23 cellular contexts compared by ENCODE assay signal in genomic region chr15:100348578-100348977, GRCh38. TPM values are rescaled to one million over a fixed set of nuclear protein-coding genes. Genes with fewer than 3 reads are reported as not detected.
DNase-seq lines count a peak whose midpoint lies in the region; ATAC-seq and TF ChIP-seq lines count a peak whose summit lies in the region.
"Had no signal": no experiment of that assay in that cellular context is flagged by ENCODE, and none has a peak within 500 bp of the region (broad histone marks: within the 10 kb centered on the region; RNA-seq: fewer than 3 reads in every experiment).

No MANE protein-coding gene starts in this region.

- H3K9me3 Mint-ChIP-seq in CD4-positive, alpha-beta T cell = no peaks in the 10 kb centered on the region
- no peaks in the 10 kb centered on the region for H3K9me3 Mint-ChIP-seq in natural killer cell treated with Interleukin-12 subunit alpha and Interleukin-12 subunit beta and Interleukin-15 and Interleukin-18, amount 100 ng/mL, for 72 hours
- H3K9me3 Mint-ChIP-seq: activated naive CD4-positive, alpha-beta T cell treated with anti-CD3 and anti-CD28 coated beads for 36 hours; activated T-cell treated with anti-CD3 and anti-CD28 coated beads, Interleukin-2, amount 50 U/mL, for 4 hours; effector memory CD8-positive, alpha-beta T cell had no signal

- no peak overlapping the region for H3K27ac ChIP-seq in CD4-positive, alpha-beta T cell (ENCODE audit: low read depth, low read length)
- H3K27ac ChIP-seq in thyroid gland = no peak overlapping the region
- H3K27ac ChIP-seq: BLaER1 had no signal

- H3K27me3 ChIP-seq in CD4-positive, alpha-beta T cell (ENCODE audit: control insufficient read depth, insufficient read depth, low read length) = peaks cover 8% of the 10 kb centered on the region
- no peaks in the 10 kb centered on the region for H3K27me3 ChIP-seq in thyroid gland
- H3K27me3 ChIP-seq: MG63, pancreas had no signal

- H3K4me3 ChIP-seq in epithelial cell of esophagus (ENCODE audit: low read length) (no peak overlapping the region), thyroid gland (replicated peaks in 1 of 3) (no peak overlapping the region)
- H3K4me3 ChIP-seq: BLaER1, K562, MG63 had no signal

- intact Hi-C loops in CD4-positive, alpha-beta T cell (cut with DNase I, micrococcal nuclease) = loop anchor here in 1 of 2 experiments (5.0 to 10.0 kb wide), 5 partner anchors 256 to 1096 kb away; partner anchors contain the start of genes ASB7, LINS1, LRRC28 and LYSMD4
- intact Hi-C loops in thyroid gland (cut with DNase I) = loop anchor here (10.0 kb wide), 2 partner anchors 216 to 256 kb away; partner anchors contain the start of genes ASB7 and LINS1

- H3K36me3 Mint-ChIP-seq in CD4-positive, alpha-beta T cell (ENCODE audit: low read depth) = no peaks in the 10 kb centered on the region
- no peaks in the 10 kb centered on the region for H3K36me3 Mint-ChIP-seq in natural killer cell treated with Interleukin-12 subunit alpha and Interleukin-12 subunit beta and Interleukin-15 and Interleukin-18, amount 100 ng/mL, for 72 hours

- peaks cover 10 to 12% of the 10 kb centered on the region in 2 donors for H3K4me1 ChIP-seq in thyroid gland

- POLR2A ChIA-PET in CD4-positive, alpha-beta T cell (lab: Charles Lee) = interaction anchor here (1.5 to 2.8 kb wide), 4 partner anchors 10 to 254 kb away, joined by 7 to 29 read pairs (median 18); partner anchors contain the start of genes ASB7 and LINS1

- no peak for TF ChIP-seq CTCF in CD4-positive, alpha-beta T cell (IDR thresholded peaks at IDR 0.05)
- TF ChIP-seq CTCF in epithelial cell of esophagus (IDR thresholded peaks at IDR 0.05; ENCODE audit: insufficient read depth, low read depth, low read length, missing control alignments) (no peak), thyroid gland (IDR thresholded peaks at IDR 0.05) (no peak)

- peak overlapping the region; percentile 67 for H3K4me3 Mint-ChIP-seq in CD4-positive, alpha-beta T cell
- H3K4me3 Mint-ChIP-seq in natural killer cell treated with Interleukin-12 subunit alpha and Interleukin-12 subunit beta and Interleukin-15 and Interleukin-18, amount 100 ng/mL, for 72 hours = peak overlapping the region; percentile 24
- H3K4me3 Mint-ChIP-seq: activated naive CD4-positive, alpha-beta T cell treated with anti-CD3 and anti-CD28 coated beads for 36 hours; HFFc6 had no signal

- no peak for TF ChIP-seq POLR2A in thyroid gland (IDR thresholded peaks at IDR 0.05)

- CTCF ChIA-PET in CD4-positive, alpha-beta T cell (lab: Charles Lee) = interaction anchor here (0.7 to 2.9 kb wide), 3 partner anchors 302 to 659 kb away, joined by 3 to 24 read pairs (median 16); no protein-coding TSS in a partner anchor

- no peaks in the 10 kb centered on the region for H3K9me3 ChIP-seq in CD4-positive, alpha-beta T cell (ENCODE audit: control insufficient read depth, low read length)
- H3K9me3 ChIP-seq in thyroid gland = no peaks in the 10 kb centered on the region
- H3K9me3 ChIP-seq: pancreas had no signal

- 97 to 98% methylated on average over 8 of the region's 8 CpGs for WGBS in thyroid gland, 2 donors

- peaks cover 21% of the 10 kb centered on the region for H3K27me3 Mint-ChIP-seq in CD4-positive, alpha-beta T cell
- peaks cover 0 to 14% of the 10 kb centered on the region in 2 donors for H3K27me3 Mint-ChIP-seq in natural killer cell treated with Interleukin-12 subunit alpha and Interleukin-12 subunit beta and Interleukin-15 and Interleukin-18, amount 100 ng/mL, for 72 hours

- no peak for DNase-seq in CD4-positive, alpha-beta T cell
- peak; percentile 46 for DNase-seq in NCI-H226
- DNase-seq in epithelial cell of esophagus (ENCODE audit: low read depth) = peak; percentile 54
- DNase-seq in natural killer cell treated with Interleukin-12 subunit alpha and Interleukin-12 subunit beta and Interleukin-15 and Interleukin-18, amount 100 ng/mL, for 72 hours (ENCODE audit: low spot score) = no peak
- no peak for DNase-seq in T1000 (lab: John Stamatoyannopoulos, UW)
- no peak for DNase-seq in thyroid gland
- no peak for DNase-seq in hepatic stellate cell (ENCODE audit: low spot score)
- DNase-seq in middle frontal gyrus (ENCODE audit: extremely low spot score, low spot score) = no peak
- DNase-seq: activated naive CD4-positive, alpha-beta T cell treated with anti-CD3 and anti-CD28 coated beads for 36 hours; activated T-cell treated with anti-CD3 and anti-CD28 coated beads, Interleukin-2, amount 50 U/mL, for 4 hours; amniotic stem cell; effector memory CD8-positive, alpha-beta T cell; HFFc6; MG63; NCI-H1417 treated with DMSO at 0.1 percent for 48 hours; NCI-H446; NCI-H82; pancreas; right cardiac atrium; stimulated activated CD4-positive, alpha-beta T cell treated with anti-CD3 and anti-CD28 coated beads, Interleukin-2, amount 100 ng/mL, for 48 hours; T-helper 2 cell had no signal

- H3K27ac Mint-ChIP-seq in CD4-positive, alpha-beta T cell = no peak overlapping the region
- H3K27ac Mint-ChIP-seq in natural killer cell treated with Interleukin-12 subunit alpha and Interleukin-12 subunit beta and Interleukin-15 and Interleukin-18, amount 100 ng/mL, for 72 hours = no peak overlapping the region
- H3K27ac Mint-ChIP-seq: activated naive CD4-positive, alpha-beta T cell treated with anti-CD3 and anti-CD28 coated beads for 36 hours; effector memory CD8-positive, alpha-beta T cell; HFFc6 had no signal

- peaks cover 13% of the 10 kb centered on the region for H3K4me1 Mint-ChIP-seq in CD4-positive, alpha-beta T cell (ENCODE audit: low read depth)
- H3K4me1 Mint-ChIP-seq in natural killer cell treated with Interleukin-12 subunit alpha and Interleukin-12 subunit beta and Interleukin-15 and Interleukin-18, amount 100 ng/mL, for 72 hours (ENCODE audit: low read depth in 2 of 2) = peaks cover 10 to 11% of the 10 kb centered on the region in 2 donors

- no peak for ATAC-seq in CD4-positive, alpha-beta T cell (ENCODE audit: poor library complexity)
- no peak for ATAC-seq in natural killer cell treated with Interleukin-12 subunit alpha and Interleukin-12 subunit beta and Interleukin-15 and Interleukin-18, amount 100 ng/mL, for 72 hours
- ATAC-seq: activated T-cell treated with anti-CD3 and anti-CD28 coated beads, Interleukin-2, amount 50 U/mL, for 4 hours; effector memory CD8-positive, alpha-beta T cell; K562; pancreas had no signal

- no peaks in the 10 kb centered on the region for H3K36me3 ChIP-seq in thyroid gland
- H3K36me3 ChIP-seq: BLaER1, MG63, pancreas had no signal

RNA-seq across cellular contexts. Expression of gene ADAMTS17, which starts 6.8 kb away (rescaled TPM):
- 10 to 100 TPM in 1 of 2 experiments, 1 to 10 TPM in 1; 9.9 to 13.2 TPM for total RNA-seq in CD4-positive, alpha-beta T cell
- total RNA-seq in natural killer cell treated with Interleukin-12 subunit alpha and Interleukin-12 subunit beta and Interleukin-15 and Interleukin-18, amount 100 ng/mL, for 72 hours = under 1 TPM; 0.31 to 0.59 TPM
- total RNA-seq in thyroid gland = 100 to 1,000 TPM in 1 of 4 donors, 1 to 10 TPM in 3; 3.5 to 667 (median 5.3) TPM
- total RNA-seq: HFFc6 had no signal

Comparison
In these comparisons a context has a peak if more than half of its experiments do, and no peak if none do; other contexts are left out.
1. DNase-seq: peak in NCI-H226 (single experiment) and epithelial cell of esophagus (single experiment); none in CD4-positive, alpha-beta T cell (0 of 10), natural killer cell treated with Interleukin-12 subunit alpha and Interleukin-12 subunit beta and Interleukin-15 and Interleukin-18, amount 100 ng/mL, for 72 hours (single experiment), T1000 (single experiment), thyroid gland (0 of 2), hepatic stellate cell (single experiment) and middle frontal gyrus (single experiment).